In the genomic region with DNA sequence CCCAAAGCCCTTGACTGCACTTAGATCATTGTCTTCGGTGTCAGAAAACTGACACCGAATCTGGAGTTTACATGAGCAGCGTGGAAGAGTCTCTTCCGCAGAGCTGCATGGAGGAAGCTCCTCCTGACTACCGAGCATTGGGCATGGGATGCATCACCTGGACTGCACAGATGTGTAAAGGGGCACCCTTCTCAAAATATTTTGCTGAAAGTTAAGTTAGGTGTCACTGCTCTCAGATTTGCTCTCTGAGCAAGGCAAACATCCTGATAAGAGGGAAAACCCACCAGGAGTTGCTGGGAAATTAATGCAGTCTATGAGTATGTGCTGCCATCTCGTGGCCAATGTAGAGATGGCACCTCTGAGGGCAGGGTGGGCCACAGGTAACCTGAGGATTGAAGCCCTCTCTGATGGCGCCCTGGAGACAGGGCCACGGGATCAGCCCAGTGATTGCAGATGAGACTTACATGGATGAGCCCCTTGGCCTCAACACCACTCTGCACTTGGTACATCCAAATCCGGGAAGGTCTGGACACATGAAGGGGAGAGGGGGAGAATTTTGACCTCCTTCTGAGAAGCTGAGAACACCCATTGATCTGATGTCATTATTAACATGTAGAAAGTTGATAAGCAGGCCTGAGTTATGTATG, we compare ENCODE assay signal across 8 cellular contexts.
DNase-seq lines count a peak whose midpoint lies in the region; ATAC-seq and TF ChIP-seq lines count a peak whose summit lies in the region.

No MANE protein-coding gene starts in this region.

- H2BK5ac ChIP-seq in trophoblast cell (ENCODE audit: low read depth, low read length, poor library complexity) = no peak overlapping the region

- H3K79me1 ChIP-seq in trophoblast cell (ENCODE audit: low read length) = no peaks in the 10 kb centered on the region

- no peaks in the 10 kb centered on the region for H3K79me2 ChIP-seq in trophoblast cell (ENCODE audit: control insufficient read depth, insufficient read depth, low read length, poor library complexity)

- no peak overlapping the region for H3K18ac ChIP-seq in trophoblast cell (ENCODE audit: low read length)

- ATAC-seq in GM18868 (IDR thresholded peaks at IDR 0.05; ENCODE audit: unreplicated experiment) (peak; percentile 90), HG03139 (IDR thresholded peaks at IDR 0.05; ENCODE audit: unreplicated experiment) (peak; percentile 79), upper lobe of left lung (ENCODE audit: low FRiP score in 2 of 2) (peak; percentile 80 to 92)

- TF ChIP-seq POLR2A in Peyer's patch (IDR thresholded peaks at IDR 0.05) = no peak
- no peak for TF ChIP-seq POLR2A in upper lobe of left lung (IDR thresholded peaks at IDR 0.05)

- no peak overlapping the region for H3K4ac ChIP-seq in trophoblast cell (ENCODE audit: low read depth, low read length)

- no peaks in the 10 kb centered on the region for H3K36me3 ChIP-seq in Peyer's patch
- no peaks in the 10 kb centered on the region for H3K36me3 ChIP-seq in trophoblast cell (ENCODE audit: control insufficient read depth in 1 of 2, insufficient read depth in 2 of 2, low read length in 2 of 2)
- no peaks in the 10 kb centered on the region for H3K36me3 ChIP-seq in upper lobe of left lung

- WGBS in trophoblast cell (ENCODE audit: extremely low coverage, insufficient coverage, insufficient read length) = no CpG with 5 or more reads among the region's 9 CpGs
- 6 to 20% methylated on average over 3 to 9 of the region's 9 CpGs for WGBS in upper lobe of left lung, 2 donors

- H4K91ac ChIP-seq in trophoblast cell (ENCODE audit: low read depth, low read length) = no peak overlapping the region

- H3K14ac ChIP-seq in trophoblast cell (ENCODE audit: low read length) = no peak overlapping the region

- no peak for TF ChIP-seq EP300 in upper lobe of left lung (IDR thresholded peaks at IDR 0.05)

- H3K23ac ChIP-seq in trophoblast cell (ENCODE audit: low read length) = no peak overlapping the region

- peak overlapping the region; percentile 58 for H3K4me2 ChIP-seq in trophoblast cell (ENCODE audit: low read length)

- peak overlapping the region; percentile 32 for H3K4me3 ChIP-seq in AG10803 (ENCODE audit: low read length)
- no peak overlapping the region for H3K4me3 ChIP-seq in Peyer's patch
- no peak overlapping the region for H3K4me3 ChIP-seq in trophoblast cell (ENCODE audit: low read depth, low read length)
- no peak overlapping the region for H3K4me3 ChIP-seq in upper lobe of left lung

- no peaks in the 10 kb centered on the region for H3K9me3 ChIP-seq in Peyer's patch
- peaks cover 12% of the 10 kb centered on the region for H3K9me3 ChIP-seq in trophoblast cell (ENCODE audit: insufficient read depth, low read depth, low read length)
- H3K9me3 ChIP-seq in upper lobe of left lung = no peaks in the 10 kb centered on the region

- TF ChIP-seq CTCF in AG10803 (conservative IDR thresholded peaks at IDR 0.05; ENCODE audit: low read length) (peak; percentile 92), Peyer's patch (IDR thresholded peaks at IDR 0.05) (peak; percentile 79 to 89 (median 84)), upper lobe of left lung (IDR thresholded peaks at IDR 0.05) (peak; percentile 81 to 94 (median 85))

- peak; percentile 31 for DNase-seq in AG10803 (ENCODE audit: low read depth)
- DNase-seq in Peyer's patch = peak; percentile 58 to 82 (median 59)
- peak; percentile 32 for DNase-seq in activated effector memory CD4-positive, alpha-beta T cell treated with Interleukin-2 at 50 U/mL for 16 hours
- peak; percentile 47 for DNase-seq in germinal center (ENCODE audit: low spot score)
- DNase-seq in trophoblast cell = peak; percentile 5 to 67
- peak in 1 of 2 donors; percentile 36 for DNase-seq in upper lobe of left lung

- no peak overlapping the region for H2BK12ac ChIP-seq in trophoblast cell (ENCODE audit: low read length)

- H3K4me1 ChIP-seq in Peyer's patch (no peaks in the 10 kb centered on the region), trophoblast cell (ENCODE audit: control insufficient read depth in 1 of 2, insufficient read depth in 2 of 2, low read length in 2 of 2) (no peaks in the 10 kb centered on the region), upper lobe of left lung (peaks cover 0 to 6% (median 2%) of the 10 kb centered on the region in 4 donors)

- H4K12ac ChIP-seq in trophoblast cell (ENCODE audit: low read depth, low read length) = no peak overlapping the region

- no peak overlapping the region for H3K9ac ChIP-seq in trophoblast cell (ENCODE audit: low read length)

- H4K8ac ChIP-seq in trophoblast cell (ENCODE audit: low read depth, low read length) = no peak overlapping the region

- H3K27ac ChIP-seq in Peyer's patch = no peak overlapping the region
- H3K27ac ChIP-seq in trophoblast cell (ENCODE audit: low read depth, low read length) = no peak overlapping the region
- H3K27ac ChIP-seq in upper lobe of left lung = no peak overlapping the region

- no peak overlapping the region for H2BK120ac ChIP-seq in trophoblast cell (ENCODE audit: insufficient read depth, low read length, poor library complexity)

- no peak overlapping the region for H2AK5ac ChIP-seq in trophoblast cell (ENCODE audit: low read length)

- H2AFZ ChIP-seq in trophoblast cell (ENCODE audit: insufficient read depth, low read length, poor library complexity) = no peak overlapping the region

- H3K27me3 ChIP-seq in Peyer's patch (no peaks in the 10 kb centered on the region), trophoblast cell (ENCODE audit: insufficient read depth, low read length) (no peaks in the 10 kb centered on the region), upper lobe of left lung (no peaks in the 10 kb centered on the region)
